ENCODE assay signal across 10 cellular contexts in genomic region chr3:68256635-68257034, GRCh38.
DNase-seq lines count a peak whose midpoint lies in the region; ATAC-seq and TF ChIP-seq lines count a peak whose summit lies in the region.
"Had no signal": no experiment of that assay in that cellular context is flagged by ENCODE, and none has a peak within 500 bp of the region (broad histone marks: within the 10 kb centered on the region; RNA-seq: fewer than 3 reads in every experiment).

No MANE protein-coding gene starts in this region.

- TF ChIP-seq CTCF in Peyer's patch (IDR thresholded peaks at IDR 0.05) = peak in 4 of 6 experiments; percentile 13 to 41 (median 26)
- TF ChIP-seq CTCF in dorsolateral prefrontal cortex (IDR thresholded peaks at IDR 0.05 in 54 of 56, conservative IDR thresholded peaks at IDR 0.05 in 2 of 56; ENCODE audit: low read depth in 1 of 56, partially characterized antibody in 56 of 56) = peak in 55 of 56 donors; percentile 14 to 71 (median 48)

- TF ChIP-seq POLR2A in Peyer's patch (IDR thresholded peaks at IDR 0.05) = no peak

- H3K27ac ChIP-seq in Peyer's patch (no peak overlapping the region), dorsolateral prefrontal cortex (no peak overlapping the region)
- H3K27ac ChIP-seq: breast epithelium, stomach had no signal

- H3K36me3 ChIP-seq in Peyer's patch = no peaks in the 10 kb centered on the region
- H3K36me3 ChIP-seq: breast epithelium, stomach had no signal

- no peak for ATAC-seq in HG02763 (IDR thresholded peaks at IDR 0.05; ENCODE audit: unreplicated experiment)
- no peak for ATAC-seq in Right ventricle myocardium superior (ENCODE audit: poor library complexity)

- peak; percentile 4 to 50 for DNase-seq in NCI-H2081 (lab: John Stamatoyannopoulos, UW)
- no peak for DNase-seq in NCI-H2081 treated with DMSO at 0.1 percent for 48 hours (lab: John Stamatoyannopoulos, UW)
- DNase-seq in Peyer's patch = peak in 1 of 3 donors; percentile 45
- DNase-seq in dorsolateral prefrontal cortex = peak in 2 of 10 donors; percentile 36 to 49
- DNase-seq in stimulated activated CD4-positive, alpha-beta T cell treated with anti-CD3 and anti-CD28 coated beads, Interleukin-12 subunit alpha, Interleukin-12 subunit beta, amount 100 ng/mL, for 48 hours (ENCODE audit: low read depth in 2 of 3, low spot score in 1 of 3) = peak in 2 of 3 donors; percentile 5 to 12
- no peak for DNase-seq in H4 (ENCODE audit: low spot score)
- no peak for DNase-seq in Right ventricle myocardium superior
- DNase-seq: stomach had no signal

- intact Hi-C loops in dorsolateral prefrontal cortex (cut with DNase I) (no loop called here), Right ventricle myocardium superior (cut with DNase I) (no loop called here)

- H3K4me3 ChIP-seq in Peyer's patch = no peak overlapping the region
- no peak overlapping the region for H3K4me3 ChIP-seq in dorsolateral prefrontal cortex
- H3K4me3 ChIP-seq: breast epithelium, stomach had no signal

- no peaks in the 10 kb centered on the region for H3K9me3 ChIP-seq in Peyer's patch
- H3K9me3 ChIP-seq: stomach had no signal

- H3K4me1 ChIP-seq in Peyer's patch = no peaks in the 10 kb centered on the region
- H3K4me1 ChIP-seq: breast epithelium, stomach had no signal

- no peaks in the 10 kb centered on the region for H3K27me3 ChIP-seq in Peyer's patch
- H3K27me3 ChIP-seq in dorsolateral prefrontal cortex = no peaks in the 10 kb centered on the region
- H3K27me3 ChIP-seq: breast epithelium, stomach had no signal

Comparison
In these comparisons a context has a peak if more than half of its experiments do, and no peak if none do; other contexts are left out.
1. DNase-seq: peak in NCI-H2081 (2 of 2) and stimulated activated CD4-positive, alpha-beta T cell treated with anti-CD3 and anti-CD28 coated beads, Interleukin-12 subunit alpha, Interleukin-12 subunit beta, amount 100 ng/mL, for 48 hours (2 of 3); none in NCI-H2081 treated with DMSO at 0.1 percent for 48 hours (single experiment), H4 (single experiment) and Right ventricle myocardium superior (single experiment).